Comparison of ENCODE assay signal across 22 cellular contexts in the genomic region with DNA sequence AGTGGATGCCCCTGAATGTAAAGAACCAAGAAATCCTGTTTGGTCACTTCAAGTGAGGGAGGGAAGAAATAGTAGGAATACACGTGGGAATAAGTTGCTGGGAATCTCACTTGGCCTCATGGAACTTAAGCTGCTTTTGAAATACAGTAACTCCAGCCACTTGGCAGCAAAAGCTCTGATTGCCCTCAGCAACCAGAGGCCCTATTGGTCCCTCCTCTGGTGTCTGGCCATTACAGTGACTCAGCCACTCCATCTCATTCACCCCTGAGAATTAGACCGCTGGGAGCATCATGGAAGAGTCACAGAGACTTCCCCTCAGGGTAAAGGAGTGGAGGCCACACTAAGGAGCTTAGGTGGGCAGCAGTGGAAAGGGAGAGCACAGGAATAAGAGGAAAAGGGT.
DNase-seq lines count a peak whose midpoint lies in the region; ATAC-seq and TF ChIP-seq lines count a peak whose summit lies in the region.
"Had no signal": no experiment of that assay in that cellular context is flagged by ENCODE, and none has a peak within 500 bp of the region (broad histone marks: within the 10 kb centered on the region; RNA-seq: fewer than 3 reads in every experiment).

No MANE protein-coding gene starts in this region.

- H3K4me1 Mint-ChIP-seq in MCF 10A (ENCODE audit: insufficient read depth, unreplicated experiment) = no peaks in the 10 kb centered on the region
- H3K4me1 Mint-ChIP-seq: CD4-positive, alpha-beta memory T cell; IgD-negative memory B cell; T-helper 17 cell had no signal

- no peaks in the 10 kb centered on the region for H3K9me3 Mint-ChIP-seq in MCF 10A (ENCODE audit: unreplicated experiment)

- H3K9me3 ChIP-seq in breast epithelium = no peaks in the 10 kb centered on the region
- H3K9me3 ChIP-seq: BLaER1, Caco-2 had no signal

- intact Hi-C loops in MCF 10A (cut with micrococcal nuclease) = no loop called here
- intact Hi-C loops in breast epithelium (cut with DNase I; ENCODE audit: low total_unique reads) = no loop called here

- POLR2A ChIA-PET in MCF 10A (lab: Yijun Ruan, JAX) = no interaction called here

- H3K4me3 ChIP-seq in breast epithelium = no peak overlapping the region
- H3K4me3 ChIP-seq: BLaER1 had no signal

- H3K27me3 Mint-ChIP-seq in MCF 10A (ENCODE audit: insufficient read depth, unreplicated experiment) = peaks cover 54% of the 10 kb centered on the region

- H3K4me3 Mint-ChIP-seq in MCF 10A (ENCODE audit: unreplicated experiment) = no peak overlapping the region
- H3K4me3 Mint-ChIP-seq: CD4-positive, alpha-beta memory T cell; IgD-negative memory B cell; T-helper 17 cell had no signal

- peak; percentile 2 for DNase-seq in MCF 10A (ENCODE audit: unreplicated experiment)
- DNase-seq in breast epithelium (ENCODE audit: low spot score in 2 of 2) = no peak
- DNase-seq in OCI-M1 (lab: John Stamatoyannopoulos, UW) = peak; percentile 20
- peak; percentile 17 for DNase-seq in fibroblast of gingiva (ENCODE audit: low read depth)
- no peak for DNase-seq in AG08396 (ENCODE audit: low spot score)
- DNase-seq in activated effector memory CD4-positive, alpha-beta T cell treated with anti-CD3 and anti-CD28 coated beads, Interleukin-2, amount 50 U/mL, for 16 hours = no peak
- DNase-seq: Caco-2; CD4-positive, alpha-beta memory T cell; GDM1; NCI-H1417; NCI-H187 treated with DMSO at 0.1 percent for 48 hours; NCI-H2107; NCI-H226; NCI-H510A treated with DMSO at 0.1 percent for 48 hours; NCI-H774; Right ventricle myocardium superior; SW 1271; T-helper 17 cell had no signal

- H3K4me1 ChIP-seq in breast epithelium = no peaks in the 10 kb centered on the region
- H3K4me1 ChIP-seq: BLaER1, Caco-2 had no signal

- H3K27ac Mint-ChIP-seq in MCF 10A (ENCODE audit: low read depth, unreplicated experiment) = no peak overlapping the region
- H3K27ac Mint-ChIP-seq: CD4-positive, alpha-beta memory T cell; IgD-negative memory B cell; T-helper 17 cell had no signal

- no peak for TF ChIP-seq POLR2A in breast epithelium (IDR thresholded peaks at IDR 0.05)

- no peaks in the 10 kb centered on the region for H3K36me3 Mint-ChIP-seq in MCF 10A (ENCODE audit: insufficient read depth, unreplicated experiment)
- H3K36me3 Mint-ChIP-seq: CD4-positive, alpha-beta memory T cell; IgD-negative memory B cell had no signal

- no peak overlapping the region for H3K27ac ChIP-seq in breast epithelium
- H3K27ac ChIP-seq: BLaER1 had no signal

- no peak for TF ChIP-seq CTCF in MCF 10A (IDR thresholded peaks at IDR 0.05; ENCODE audit: unreplicated experiment)
- TF ChIP-seq CTCF in breast epithelium (IDR thresholded peaks at IDR 0.05) = no peak

- ATAC-seq in HG03108 (IDR thresholded peaks at IDR 0.05; ENCODE audit: unreplicated experiment) = no peak
- ATAC-seq: HCT116, T-helper 17 cell had no signal

- CTCF ChIA-PET in MCF 10A (lab: Yijun Ruan, JAX) = no interaction called here

- H3K36me3 ChIP-seq in breast epithelium = no peaks in the 10 kb centered on the region
- H3K36me3 ChIP-seq: BLaER1 had no signal

- no peaks in the 10 kb centered on the region for H3K27me3 ChIP-seq in breast epithelium
- H3K27me3 ChIP-seq: BLaER1 had no signal

- no TSS peak for BruUV-seq in MCF 10A (replicated peaks; lab: Mats Ljungman, UMichigan)

Comparison
In these comparisons a context has a peak if more than half of its experiments do, and no peak if none do; other contexts are left out.
1. DNase-seq: peak in MCF 10A (single experiment), OCI-M1 (single experiment) and fibroblast of gingiva (single experiment); none in breast epithelium (0 of 2), AG08396 (single experiment) and activated effector memory CD4-positive, alpha-beta T cell treated with anti-CD3 and anti-CD28 coated beads, Interleukin-2, amount 50 U/mL, for 16 hours (single experiment).